In the genomic region with DNA sequence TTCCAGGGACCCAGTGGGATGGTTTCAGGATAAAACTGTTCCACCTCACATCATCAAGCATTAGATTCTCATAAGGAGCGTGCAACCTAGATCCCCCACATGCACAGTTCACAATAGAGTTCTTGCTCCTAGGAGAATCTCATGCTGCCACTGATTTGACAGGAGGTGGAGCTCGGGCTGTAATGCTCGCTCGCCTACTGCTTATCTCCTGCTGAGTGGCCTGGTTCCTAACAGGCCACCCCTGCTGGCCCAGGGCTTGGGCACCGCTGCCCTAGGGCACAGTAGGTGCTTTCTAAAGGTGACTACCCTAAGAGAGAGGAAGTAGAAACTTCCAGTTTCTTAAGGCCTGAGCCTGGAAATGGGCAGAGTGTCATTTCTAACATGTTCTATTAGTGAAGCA, we compare ENCODE assay signal across 18 cellular contexts.
DNase-seq lines count a peak whose midpoint lies in the region; ATAC-seq and TF ChIP-seq lines count a peak whose summit lies in the region.
"Had no signal": no experiment of that assay in that cellular context is flagged by ENCODE, and none has a peak within 500 bp of the region (broad histone marks: within the 10 kb centered on the region; RNA-seq: fewer than 3 reads in every experiment).

No MANE protein-coding gene starts in this region.

- H3K36me3 Mint-ChIP-seq in activated CD4-positive, alpha-beta T cell treated with anti-CD3 and anti-CD28 coated beads, Interleukin-2, amount 10 ng/mL, durations not matched to agents 24 days and 14 days (ENCODE audit: low read depth), result no peaks in the 10 kb centered on the region
- H3K36me3 Mint-ChIP-seq: CD4-positive, CD25-positive, alpha-beta regulatory T cell had no signal

- peaks cover 18% of the 10 kb centered on the region for H3K9me3 Mint-ChIP-seq in activated CD4-positive, alpha-beta T cell treated with anti-CD3 and anti-CD28 coated beads, Interleukin-2, amount 10 ng/mL, durations not matched to agents 24 days and 14 days

- 49 to 62% (median 54%) methylated on average over 5 of the region's 5 CpGs for WGBS in heart left ventricle, 4 donors
- WGBS in aorta, 2 donors, result 87% methylated on average over 5 of the region's 5 CpGs

- TF ChIP-seq CTCF in heart left ventricle (IDR thresholded peaks at IDR 0.05), result no peak

- peak; percentile 47 to 85 (median 80) for ATAC-seq in heart left ventricle
- ATAC-seq in left ventricle myocardium superior, result peak; percentile 89
- no peak for ATAC-seq in aorta (ENCODE audit: low FRiP score)
- ATAC-seq: CD8-positive, alpha-beta T cell had no signal

- H3K9me3 ChIP-seq in heart left ventricle, result peaks cover 0 to 46% (median 0%) of the 10 kb centered on the region in 12 donors
- H3K9me3 ChIP-seq in aorta (ENCODE audit: control insufficient read depth, low read length), result peaks cover 5% of the 10 kb centered on the region
- H3K9me3 ChIP-seq: Caco-2, HAP-1 had no signal

- H3K4me3 Mint-ChIP-seq in activated CD4-positive, alpha-beta T cell treated with anti-CD3 and anti-CD28 coated beads, Interleukin-2, amount 10 ng/mL, durations not matched to agents 24 days and 14 days, result no peak overlapping the region
- H3K4me3 Mint-ChIP-seq: B cell; CD4-positive, CD25-positive, alpha-beta regulatory T cell; CD8-positive, alpha-beta T cell; HFFc6 had no signal

- H3K27ac Mint-ChIP-seq in activated CD4-positive, alpha-beta T cell treated with anti-CD3 and anti-CD28 coated beads, Interleukin-2, amount 10 ng/mL, durations not matched to agents 24 days and 14 days, result no peak overlapping the region
- H3K27ac Mint-ChIP-seq: B cell; CD4-positive, CD25-positive, alpha-beta regulatory T cell; CD8-positive, alpha-beta T cell; HFFc6 had no signal

- H3K27ac ChIP-seq in heart left ventricle (peak overlapping the region in 1 of 12 donors; percentile 16), aorta (ENCODE audit: low read depth in 1 of 2, low read length in 2 of 2) (no peak overlapping the region)
- H3K27ac ChIP-seq: 22Rv1, BLaER1, C4-2B had no signal

- H3K27me3 Mint-ChIP-seq in activated CD4-positive, alpha-beta T cell treated with anti-CD3 and anti-CD28 coated beads, Interleukin-2, amount 10 ng/mL, durations not matched to agents 24 days and 14 days, result no peaks in the 10 kb centered on the region
- H3K27me3 Mint-ChIP-seq: B cell; CD4-positive, CD25-positive, alpha-beta regulatory T cell had no signal

- H3K4me3 ChIP-seq in heart left ventricle, result no peak overlapping the region
- H3K4me3 ChIP-seq in aorta (ENCODE audit: low read length in 2 of 2), result no peak overlapping the region
- H3K4me3 ChIP-seq: BLaER1, HAP-1 had no signal

- no peak for TF ChIP-seq POLR2A in heart left ventricle (IDR thresholded peaks at IDR 0.05)

- H3K27me3 ChIP-seq in heart left ventricle (no peaks in the 10 kb centered on the region), aorta (ENCODE audit: control insufficient read depth in 1 of 2, insufficient read depth in 2 of 2, low read length in 1 of 2) (no peaks in the 10 kb centered on the region)
- H3K27me3 ChIP-seq: BLaER1 had no signal

- intact Hi-C loops in activated CD4-positive, alpha-beta T cell treated with anti-CD3 and anti-CD28 coated beads, Interleukin-2, amount 10 ng/mL, durations not matched to agents 24 days and 14 days (cut with micrococcal nuclease), result no loop called here
- intact Hi-C loops in heart left ventricle (cut with DNase I) (no loop called here), left ventricle myocardium superior (cut with micrococcal nuclease) (no loop called here), aorta (cut with DNase I) (no loop called here)

- no peaks in the 10 kb centered on the region for H3K36me3 ChIP-seq in heart left ventricle
- no peaks in the 10 kb centered on the region for H3K36me3 ChIP-seq in aorta (ENCODE audit: control insufficient read depth in 1 of 2, insufficient read depth in 2 of 2, low read length in 1 of 2)
- H3K36me3 ChIP-seq: BLaER1, HAP-1 had no signal

- DNase-seq in activated CD4-positive, alpha-beta T cell treated with anti-CD3 and anti-CD28 coated beads, Interleukin-2, amount 10 ng/mL, durations not matched to agents 24 days and 14 days, result peak; percentile 40
- no peak for DNase-seq in activated CD4-positive, alpha-beta T cell treated with anti-CD3 and anti-CD28 coated beads, Interleukin-2, amount 50 U/mL, for 48 hours
- DNase-seq in heart left ventricle (peak in 1 of 5 donors; percentile 47), left ventricle myocardium superior (no peak), aorta (no peak), amygdala (lab: John Stamatoyannopoulos, UW) (no peak)
- DNase-seq: Caco-2; CD4-positive, CD25-positive, alpha-beta regulatory T cell; CD8-positive, alpha-beta T cell; DMS153; DND-41; GOT3; HFFc6 had no signal

- H3K4me1 Mint-ChIP-seq in activated CD4-positive, alpha-beta T cell treated with anti-CD3 and anti-CD28 coated beads, Interleukin-2, amount 10 ng/mL, durations not matched to agents 24 days and 14 days, result no peaks in the 10 kb centered on the region
- H3K4me1 Mint-ChIP-seq: B cell; CD4-positive, CD25-positive, alpha-beta regulatory T cell had no signal

- H3K4me1 ChIP-seq in heart left ventricle (peaks cover 0 to 5% (median 0%) of the 10 kb centered on the region in 12 donors), aorta (ENCODE audit: control insufficient read depth in 1 of 2, insufficient read depth in 2 of 2, low read length in 2 of 2) (no peaks in the 10 kb centered on the region)
- H3K4me1 ChIP-seq: Caco-2, HAP-1 had no signal
